8 cellular contexts compared by ENCODE assay signal in the genomic region with DNA sequence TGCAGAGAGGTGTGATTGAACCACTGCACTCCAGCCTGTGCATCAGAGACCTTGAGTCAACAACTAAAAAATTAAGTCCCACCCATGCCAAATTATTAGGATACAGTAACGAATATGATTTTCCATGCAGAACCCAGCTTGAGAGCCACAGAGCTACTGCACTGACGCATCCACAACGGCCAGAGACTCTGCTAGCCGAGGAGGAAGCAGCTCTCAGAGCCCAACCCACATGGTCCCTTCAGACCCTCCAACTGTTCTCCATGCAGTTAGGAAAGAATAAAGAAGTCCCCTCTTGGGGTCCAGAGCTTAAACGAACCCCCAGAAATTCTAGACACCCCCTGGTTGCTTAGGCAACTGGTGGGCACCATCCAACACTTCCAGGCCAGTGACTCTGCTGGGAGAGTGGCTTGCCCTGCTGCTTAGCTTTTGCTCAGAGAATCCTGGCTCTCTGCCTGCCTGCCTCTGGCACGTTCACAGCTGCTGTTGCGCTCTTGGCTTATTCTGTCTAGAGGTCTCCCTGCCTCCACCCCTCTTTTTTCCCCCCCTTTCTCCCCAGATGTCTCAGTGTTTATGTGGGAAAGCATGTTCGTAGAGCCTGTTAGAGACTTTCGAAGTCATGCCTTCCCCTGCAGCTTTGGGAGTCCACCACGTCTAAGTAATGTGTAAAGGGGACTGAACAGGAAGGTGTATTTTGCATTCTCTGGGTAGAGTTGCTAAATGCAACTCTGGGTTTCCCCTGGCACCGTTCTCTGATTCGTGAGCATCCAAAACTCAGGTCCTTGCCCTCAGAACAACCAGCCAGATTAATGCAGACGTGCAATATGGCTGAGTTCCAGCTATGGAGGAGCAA. TPM values are rescaled to one million over a fixed set of nuclear protein-coding genes. Genes with fewer than 3 reads are reported as not detected.
DNase-seq lines count a peak whose midpoint lies in the region; ATAC-seq and TF ChIP-seq lines count a peak whose summit lies in the region.

No MANE protein-coding gene starts in this region.

- intact Hi-C loops in natural killer cell (cut with micrococcal nuclease) = no loop called here

- H3K27me3 Mint-ChIP-seq in osteocyte (ENCODE audit: unreplicated experiment) (peaks cover 21% of the 10 kb centered on the region), natural killer cell (ENCODE audit: low read depth in 2 of 2) (peaks cover 3 to 6% of the 10 kb centered on the region in 2 donors)

- peak; percentile 63 for ATAC-seq in GM19452 (IDR thresholded peaks at IDR 0.05; ENCODE audit: unreplicated experiment)
- no peak for ATAC-seq in natural killer cell

- TF ChIP-seq CTCF in epithelial cell of esophagus (IDR thresholded peaks at IDR 0.05; ENCODE audit: insufficient read depth, low read depth, low read length, missing control alignments) (no peak), osteocyte (IDR thresholded peaks at IDR 0.05) (no peak), natural killer cell (IDR thresholded peaks at IDR 0.05) (no peak)

- H3K9me3 ChIP-seq in MG63 = no peaks in the 10 kb centered on the region

- H3K4me3 ChIP-seq in MG63 (no peak overlapping the region), epithelial cell of esophagus (ENCODE audit: low read length) (no peak overlapping the region)

- H3K36me3 Mint-ChIP-seq in osteocyte (ENCODE audit: unreplicated experiment) = no peaks in the 10 kb centered on the region
- no peaks in the 10 kb centered on the region for H3K36me3 Mint-ChIP-seq in natural killer cell

- H3K27me3 ChIP-seq in MG63 = peaks cover 6% of the 10 kb centered on the region

- no peak overlapping the region for H3K4me3 Mint-ChIP-seq in osteocyte (ENCODE audit: unreplicated experiment)
- no peak overlapping the region for H3K4me3 Mint-ChIP-seq in natural killer cell

- H3K36me3 ChIP-seq in MG63 = no peaks in the 10 kb centered on the region

- H3K27ac Mint-ChIP-seq in osteocyte (ENCODE audit: unreplicated experiment) = peak overlapping the region; percentile 11
- H3K27ac Mint-ChIP-seq in natural killer cell = no peak overlapping the region

- H3K4me1 Mint-ChIP-seq in osteocyte (ENCODE audit: unreplicated experiment) (peaks cover 16% of the 10 kb centered on the region), natural killer cell (no peaks in the 10 kb centered on the region)

- DNase-seq in AG08396 (ENCODE audit: low spot score) (peak; percentile 50), MG63 (peak; percentile 82), epithelial cell of esophagus (ENCODE audit: low read depth) (peak; percentile 69), osteocyte (ENCODE audit: extremely low spot score, unreplicated experiment) (no peak), COLO668 (lab: John Stamatoyannopoulos, UW; ENCODE audit: unreplicated experiment) (no peak), natural killer cell (no peak)
- no peak for DNase-seq in stimulated activated CD4-positive, alpha-beta T cell treated with anti-CD3 and anti-CD28 coated beads, Interleukin-4, amount 100 ng/mL, for 1 hour

- H3K9me3 Mint-ChIP-seq in osteocyte (ENCODE audit: unreplicated experiment) (no peaks in the 10 kb centered on the region), natural killer cell (no peaks in the 10 kb centered on the region)

RNA-seq across cellular contexts. Expression of a gene that starts 26.0 kb away (rescaled TPM):
- 64.7 and 68.4 TPM in 2 replicates for total RNA-seq in MG63 (2014; rRNA removed; shearing (Covaris generic); ENCODE audit: low replicate concordance)
- total RNA-seq in osteocyte (75.3 and 80.3 TPM in 2 replicates), natural killer cell (100 to 1,000 TPM; 179 to 200 (median 188) TPM)

Comparison
In these comparisons a context has a peak if more than half of its experiments do, and no peak if none do; other contexts are left out.
1. DNase-seq: peak in AG08396 (single experiment), MG63 (single experiment) and epithelial cell of esophagus (single experiment); none in osteocyte (single experiment), COLO668 (single experiment), natural killer cell (single experiment) and stimulated activated CD4-positive, alpha-beta T cell treated with anti-CD3 and anti-CD28 coated beads, Interleukin-4, amount 100 ng/mL, for 1 hour (single experiment).